Comparison of ENCODE assay signal across 20 cellular contexts in genomic region chr3:56823984-56824703, GRCh38. TPM values are rescaled to one million over a fixed set of nuclear protein-coding genes. Genes with fewer than 3 reads are reported as not detected.
DNase-seq lines count a peak whose midpoint lies in the region; ATAC-seq and TF ChIP-seq lines count a peak whose summit lies in the region.
"Had no signal": no experiment of that assay in that cellular context is flagged by ENCODE, and none has a peak within 500 bp of the region (broad histone marks: within the 10 kb centered on the region; RNA-seq: fewer than 3 reads in every experiment).

No MANE protein-coding gene starts in this region.

- peak overlapping the region; percentile 5 for H3K27ac Mint-ChIP-seq in CD4-positive, alpha-beta T cell
- peak overlapping the region; percentile 15 to 88 (median 42) for H3K27ac Mint-ChIP-seq in CD4-positive, alpha-beta memory T cell
- H3K27ac Mint-ChIP-seq: nephron progenitor cell had no signal

- TF ChIP-seq CTCF in CD4-positive, alpha-beta T cell (IDR thresholded peaks at IDR 0.05) = no peak

- H3K36me3 Mint-ChIP-seq in CD4-positive, alpha-beta T cell (ENCODE audit: low read depth) = no peaks in the 10 kb centered on the region
- H3K36me3 Mint-ChIP-seq in CD4-positive, alpha-beta memory T cell = peaks cover 0 to 1% of the 10 kb centered on the region in 2 donors

- no peaks in the 10 kb centered on the region for H3K27me3 Mint-ChIP-seq in CD4-positive, alpha-beta T cell
- H3K27me3 Mint-ChIP-seq in CD4-positive, alpha-beta memory T cell = no peaks in the 10 kb centered on the region

- peak overlapping the region; percentile 26 for H3K9ac ChIP-seq in iPS-15b (ENCODE audit: low read depth, low read length)

- H3K9me3 Mint-ChIP-seq in CD4-positive, alpha-beta T cell = no peaks in the 10 kb centered on the region
- no peaks in the 10 kb centered on the region for H3K9me3 Mint-ChIP-seq in CD4-positive, alpha-beta memory T cell
- H3K9me3 Mint-ChIP-seq: nephron progenitor cell had no signal

- intact Hi-C loops in CD4-positive, alpha-beta T cell (cut with DNase I, micrococcal nuclease) = no loop called here
- intact Hi-C loops in CD4-positive, alpha-beta memory T cell (cut with micrococcal nuclease) = no loop called here

- H3K36me3 ChIP-seq in CD4-positive, alpha-beta memory T cell (ENCODE audit: insufficient read depth, low read length) = no peaks in the 10 kb centered on the region
- H3K36me3 ChIP-seq in iPS-15b (ENCODE audit: control insufficient read depth, insufficient read depth, low read length) (no peaks in the 10 kb centered on the region), H7 (replicated peaks; ENCODE audit: control insufficient read depth, insufficient read depth, low read length) (no peaks in the 10 kb centered on the region)
- H3K36me3 ChIP-seq: thoracic aorta had no signal

- H3K4me3 Mint-ChIP-seq in CD4-positive, alpha-beta T cell = no peak overlapping the region
- H3K4me3 Mint-ChIP-seq in CD4-positive, alpha-beta memory T cell = peak overlapping the region in 6 of 8 donors; percentile 7 to 78 (median 39)
- H3K4me3 Mint-ChIP-seq: nephron progenitor cell had no signal

- H3K4me1 Mint-ChIP-seq in CD4-positive, alpha-beta T cell (ENCODE audit: low read depth) = peaks cover 61% of the 10 kb centered on the region
- peaks cover 45 to 76% (median 49%) of the 10 kb centered on the region in 4 donors for H3K4me1 Mint-ChIP-seq in CD4-positive, alpha-beta memory T cell

- H3K27me3 ChIP-seq in CD4-positive, alpha-beta T cell (ENCODE audit: control insufficient read depth, insufficient read depth, low read length) = no peaks in the 10 kb centered on the region
- H3K27me3 ChIP-seq in CD4-positive, alpha-beta memory T cell (ENCODE audit: insufficient read depth, low read length) = no peaks in the 10 kb centered on the region
- H3K27me3 ChIP-seq in iPS-15b (ENCODE audit: control insufficient read depth, insufficient read depth, low read length) (no peaks in the 10 kb centered on the region), H7 (ENCODE audit: control insufficient read depth, insufficient read depth, low read length) (no peaks in the 10 kb centered on the region)

- CTCF ChIA-PET in CD4-positive, alpha-beta T cell (lab: Charles Lee) = interaction anchor here (0.9 kb wide), 1 partner anchor 17 kb away, joined by 3 read pairs; no protein-coding TSS in a partner anchor
- CTCF ChIA-PET in CD4-positive, alpha-beta memory T cell (lab: Charles Lee; ENCODE audit: partially characterized antibody) = interaction anchor here (1.2 to 5.2 kb wide), 8 partner anchors 11 to 172 kb away, joined by 3 to 30 read pairs (median 6); partner anchors contain the start of gene ARHGEF3

- peaks cover 47% of the 10 kb centered on the region for H3K4me1 ChIP-seq in CD4-positive, alpha-beta memory T cell (ENCODE audit: insufficient read depth, low read length)
- H3K4me1 ChIP-seq in iPS-15b (ENCODE audit: control insufficient read depth, insufficient read depth, low read length) = peaks cover 21% of the 10 kb centered on the region

- H3K4me3 ChIP-seq in CD4-positive, alpha-beta memory T cell (ENCODE audit: low read length in 2 of 2) = no peak overlapping the region
- no peak overlapping the region for H3K4me3 ChIP-seq in iPS-15b (ENCODE audit: low read depth, low read length)
- no peak overlapping the region for H3K4me3 ChIP-seq in H7 (ENCODE audit: insufficient read depth, low read depth, low read length)
- H3K4me3 ChIP-seq: K562, lung, SK-N-MC, thoracic aorta had no signal

- DNase-seq in CD4-positive, alpha-beta T cell = no peak
- no peak for DNase-seq in CD4-positive, alpha-beta memory T cell
- peak; percentile 16 for DNase-seq in NCI-H69 (lab: John Stamatoyannopoulos, UW)
- DNase-seq in H7 = no peak
- DNase-seq in mesenteric fat pad (ENCODE audit: low spot score) = no peak
- DNase-seq in NK-92 (lab: John Stamatoyannopoulos, UW; ENCODE audit: unreplicated experiment) = no peak
- DNase-seq: activated effector memory CD4-positive, alpha-beta T cell treated with anti-CD3 and anti-CD28 coated beads, Interleukin-2, amount 50 U/mL, for 16 hours; AML-193; aorta; Calu3; cerebellar nuclear complex; effector memory CD4-positive, alpha-beta T cell; NCI-H1092; nephron progenitor cell had no signal

- no peaks in the 10 kb centered on the region for H3K9me3 ChIP-seq in CD4-positive, alpha-beta T cell (ENCODE audit: control insufficient read depth, low read length)
- H3K9me3 ChIP-seq in CD4-positive, alpha-beta memory T cell (ENCODE audit: control insufficient read depth in 1 of 2, low read length in 2 of 2) = no peaks in the 10 kb centered on the region
- no peaks in the 10 kb centered on the region for H3K9me3 ChIP-seq in iPS-15b (ENCODE audit: control insufficient read depth, insufficient read depth, low read length)
- H3K9me3 ChIP-seq: thoracic aorta had no signal

- no peak overlapping the region for H3K27ac ChIP-seq in CD4-positive, alpha-beta T cell (ENCODE audit: low read depth, low read length)
- no peak overlapping the region for H3K27ac ChIP-seq in CD4-positive, alpha-beta memory T cell (ENCODE audit: low read depth, low read length)
- H3K27ac ChIP-seq: SK-N-MC, thoracic aorta had no signal

- no peak for ATAC-seq in CD4-positive, alpha-beta T cell (ENCODE audit: poor library complexity)
- no peak for ATAC-seq in GM18867 (IDR thresholded peaks at IDR 0.05; ENCODE audit: unreplicated experiment)
- ATAC-seq: K562 had no signal

- POLR2A ChIA-PET in CD4-positive, alpha-beta T cell (lab: Charles Lee) = interaction anchor here (0.8 to 1.8 kb wide), 5 partner anchors 11 to 93 kb away, joined by 3 to 6 read pairs (median 4); no protein-coding TSS in a partner anchor
- POLR2A ChIA-PET in CD4-positive, alpha-beta memory T cell (lab: Charles Lee; ENCODE audit: partially characterized antibody) = interaction anchor here (0.6 to 2.2 kb wide), 8 partner anchors 11 to 146 kb away, joined by 3 to 12 read pairs (median 4); no protein-coding TSS in a partner anchor

RNA-seq across cellular contexts. Expression of gene ARHGEF3, which starts 22.4 kb away (rescaled TPM):
- total RNA-seq in CD4-positive, alpha-beta T cell = 10 to 100 TPM; 46.4 to 46.6 TPM
- total RNA-seq in CD4-positive, alpha-beta memory T cell = 100 to 1,000 TPM; 120 TPM
- polyA plus RNA-seq in CD4-positive, alpha-beta memory T cell = 100 to 1,000 TPM; 131 to 160 TPM
- total RNA-seq in H7 (2014; rRNA removed; shearing (Covaris generic)) = 3.6 and 3.8 TPM in 2 replicates
- 17.0 TPM for total RNA-seq in mesenteric fat pad
